In the genomic region with DNA sequence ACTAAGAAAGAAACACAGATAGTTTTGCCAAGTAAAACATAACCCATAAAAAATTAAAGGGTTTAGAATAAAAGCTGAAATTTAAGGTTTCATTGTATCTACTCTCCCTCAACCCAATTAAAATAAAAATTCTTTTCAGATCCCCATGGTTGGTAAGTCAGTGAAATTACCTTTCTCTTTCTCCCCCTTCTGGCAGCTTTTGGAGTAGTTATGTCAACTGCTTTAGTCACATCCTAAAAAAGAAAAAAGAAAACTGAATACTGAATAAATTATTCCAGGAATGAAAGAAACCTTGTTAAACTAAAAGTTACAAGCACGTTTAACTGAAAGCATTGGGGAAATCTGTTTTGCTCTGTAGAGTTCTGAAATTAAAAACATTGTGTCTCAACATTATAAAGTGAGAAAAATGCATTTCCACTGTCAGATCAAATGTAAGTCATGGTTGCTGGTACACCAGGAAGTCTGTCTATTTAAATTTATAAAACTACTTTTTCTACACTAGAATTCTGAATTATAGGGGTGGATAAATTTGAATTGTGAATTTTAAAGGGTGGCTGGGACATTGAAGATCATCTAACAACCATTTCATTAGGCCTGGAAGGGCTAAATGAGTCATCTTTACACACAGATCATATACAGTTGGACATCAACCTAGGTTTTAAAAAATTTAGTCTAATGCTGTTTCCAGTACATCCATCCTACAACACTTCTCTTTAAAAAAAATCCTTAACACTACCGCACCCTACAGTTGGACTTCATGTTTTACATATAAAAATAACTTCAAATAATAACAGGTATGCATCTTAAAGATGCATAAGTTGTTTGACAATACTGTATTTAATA, we compare ENCODE assay signal across 7 cellular contexts. TPM values are rescaled to one million over a fixed set of nuclear protein-coding genes. Genes with fewer than 3 reads are reported as not detected.
DNase-seq lines count a peak whose midpoint lies in the region; ATAC-seq and TF ChIP-seq lines count a peak whose summit lies in the region.

No MANE protein-coding gene starts in this region.

- no peaks in the 10 kb centered on the region for H3K79me2 ChIP-seq in osteoblast (ENCODE audit: insufficient read depth, low read length)

- no peaks in the 10 kb centered on the region for H3K9me3 ChIP-seq in osteoblast (ENCODE audit: low read depth, low read length)

- H3K4me1 ChIP-seq in osteoblast (ENCODE audit: insufficient read depth, low read length): peaks cover 4% of the 10 kb centered on the region

- no peak overlapping the region for H2AFZ ChIP-seq in osteoblast (ENCODE audit: low read length)

- no peaks in the 10 kb centered on the region for H4K20me1 ChIP-seq in osteoblast (ENCODE audit: insufficient read depth, low read length)

- TF ChIP-seq CTCF in GM12864 (IDR thresholded peaks at IDR 0.05; ENCODE audit: low read depth, low read length, missing control alignments) (peak; percentile 32), choroid plexus epithelial cell (conservative IDR thresholded peaks at IDR 0.05; ENCODE audit: low read depth, low read length) (peak; percentile 58), osteoblast (IDR thresholded peaks at IDR 0.05; ENCODE audit: extremely low read depth, low read depth, low read length) (peak; percentile 63)

- H3K4me3 ChIP-seq in GM12864 (ENCODE audit: low read depth, low read length) (no peak overlapping the region), choroid plexus epithelial cell (ENCODE audit: low read depth, low read length) (no peak overlapping the region), osteoblast (ENCODE audit: insufficient read depth, low read length) (no peak overlapping the region)

- no peak overlapping the region for H3K27ac ChIP-seq in osteoblast (ENCODE audit: low read depth, low read length)

- H3K4me2 ChIP-seq in osteoblast (ENCODE audit: insufficient read depth, low read length): no peak overlapping the region

- no peak for ATAC-seq in GM19397 (IDR thresholded peaks at IDR 0.05; ENCODE audit: unreplicated experiment)
- no peak for ATAC-seq in GM19395 (IDR thresholded peaks at IDR 0.05; ENCODE audit: unreplicated experiment)

- H3K36me3 ChIP-seq in osteoblast (ENCODE audit: insufficient read depth, low read length): peaks cover 9% of the 10 kb centered on the region

- no peaks in the 10 kb centered on the region for H3K27me3 ChIP-seq in osteoblast (ENCODE audit: insufficient read depth, low read length)

- no peak for DNase-seq in GM12864 (ENCODE audit: low read depth)
- DNase-seq in NCI-H2227 (lab: John Stamatoyannopoulos, UW; ENCODE audit: unreplicated experiment): peak; percentile 20
- DNase-seq in choroid plexus epithelial cell (ENCODE audit: low read depth): peak; percentile 60
- DNase-seq in osteoblast (ENCODE audit: insufficient read length, low spot score, missing footprints): no peak
- DNase-seq in stimulated activated CD8-positive, alpha-beta memory T cell treated with anti-CD3 and anti-CD28 coated beads, Interleukin-4, amount 100 ng/mL, for 48 hours: no peak

RNA-seq across cellular contexts. Expression of gene PSIP1, which starts 24.7 kb away (rescaled TPM):
- total RNA-seq in osteoblast: 40.1 and 45.2 TPM in 2 replicates

Comparison
In these comparisons a context has a peak if more than half of its experiments do, and no peak if none do; other contexts are left out.
1. DNase-seq: peak in NCI-H2227 (single experiment) and choroid plexus epithelial cell (single experiment); none in GM12864 (single experiment), osteoblast (single experiment) and stimulated activated CD8-positive, alpha-beta memory T cell treated with anti-CD3 and anti-CD28 coated beads, Interleukin-4, amount 100 ng/mL, for 48 hours (single experiment).
2. Peak in every context shown above with its lines, with median percentiles within 50 percentile points of each other: CTCF ChIP-seq.